Comparison of ENCODE assay signal across 1 cellular context in the genomic region with DNA sequence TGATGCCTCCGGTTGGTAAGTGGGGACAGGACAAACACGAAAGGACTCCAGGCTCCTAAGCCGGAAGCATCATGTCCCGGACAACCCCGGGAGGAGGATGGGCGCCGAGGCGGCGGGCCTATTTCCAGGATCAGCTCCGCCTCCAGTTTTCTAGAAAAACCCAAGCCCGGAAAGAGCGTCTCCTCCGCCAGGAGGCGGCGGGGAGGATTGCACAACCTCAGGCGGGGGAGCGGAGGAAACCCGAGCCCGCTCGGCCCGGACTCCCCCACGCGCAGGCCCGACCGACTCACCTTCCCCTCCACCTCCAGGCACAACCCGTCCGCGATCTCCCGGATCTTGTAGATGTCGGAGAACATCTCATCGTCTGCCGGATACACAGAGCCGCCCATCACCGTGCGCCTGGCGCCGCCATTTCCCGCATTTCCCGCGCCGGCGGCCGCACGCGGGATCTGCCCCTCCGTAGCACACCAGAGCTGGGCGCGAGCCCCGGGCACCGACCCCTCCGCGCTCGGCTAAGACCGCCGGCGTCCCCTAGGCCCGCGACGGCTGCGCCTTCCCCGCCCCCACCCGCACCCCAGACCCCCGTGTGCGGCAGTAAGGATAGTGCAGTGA.
A peak's percentile ranks its signal among the peaks of the same experiment; 100 is the strongest.
TF ChIP-seq lines count a peak whose summit lies in the region.

No MANE protein-coding gene starts in this region.

TF ChIP-seq in HEK293, 187 proteins besides CTCF, POLR2A, EP300 and RAD21 (continued from another document):
- TF ChIP-seq ZNF837 (tag by site-specific recombination; IDR thresholded peaks at IDR 0.05) (no peak), SALL2 (tag by site-specific recombination; IDR thresholded peaks at IDR 0.05; ENCODE audit: borderline replicate concordance) (no peak), ZNF561 (tag by site-specific recombination; IDR thresholded peaks at IDR 0.05; ENCODE audit: borderline replicate concordance) (no peak), ZNF777 (tag by site-specific recombination; IDR thresholded peaks at IDR 0.05; ENCODE audit: borderline replicate concordance) (no peak), ZBTB21 (tag by site-specific recombination; IDR thresholded peaks at IDR 0.05) (no peak), SP3 (tag by site-specific recombination; IDR thresholded peaks at IDR 0.05) (no peak), ZNF398 (tag by site-specific recombination; IDR thresholded peaks at IDR 0.05) (no peak), GLIS2 (tag by site-specific recombination; IDR thresholded peaks at IDR 0.05) (peak; percentile 64), ZSCAN4 (tag by site-specific recombination; IDR thresholded peaks at IDR 0.05) (0 out of 2 replicates have a peak, but pooled peaks have one; percentile 13), ZNF624 (tag by site-specific recombination; IDR thresholded peaks at IDR 0.05) (no peak), ZEB2 (tag by site-specific recombination; IDR thresholded peaks at IDR 0.05) (peak; percentile 31; the same call in 1 of the 2 replicates), ZNF169 (tag by site-specific recombination; IDR thresholded peaks at IDR 0.05) (no peak)
